ENCODE assay signal across 8 cellular contexts in the genomic region with DNA sequence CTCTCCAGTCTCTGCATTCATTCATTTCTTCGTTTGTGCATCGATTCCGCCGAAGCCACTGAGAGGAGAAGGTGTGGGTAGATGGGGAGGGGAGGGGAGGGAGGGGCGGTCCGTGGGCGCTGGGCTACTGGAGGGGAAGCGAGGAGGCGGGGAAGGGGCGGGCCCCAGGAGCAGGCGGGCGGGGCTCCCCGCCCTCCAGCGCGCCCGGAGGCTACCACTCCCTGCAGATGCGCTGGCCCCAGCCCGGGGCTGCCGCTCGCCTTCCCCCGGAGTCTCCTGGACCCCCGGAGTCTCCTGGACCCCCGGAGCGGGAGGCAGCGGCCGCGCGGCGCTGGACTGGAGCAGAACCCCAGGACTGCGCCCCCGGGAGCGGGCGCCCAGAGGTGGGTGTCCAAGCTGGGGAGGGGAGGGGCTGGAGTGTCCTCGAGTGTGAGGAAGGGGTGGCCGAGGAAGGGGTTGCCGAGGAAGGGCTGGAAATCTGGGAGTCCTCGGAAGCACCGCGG.
DNase-seq lines count a peak whose midpoint lies in the region; ATAC-seq and TF ChIP-seq lines count a peak whose summit lies in the region.

No MANE protein-coding gene starts in this region.

- H3K9me3 ChIP-seq in mesodermal cell (ENCODE audit: control insufficient read depth, low read length) = no peaks in the 10 kb centered on the region

- peaks cover 34% of the 10 kb centered on the region for H3K27me3 Mint-ChIP-seq in activated CD8-positive, alpha-beta T cell treated with anti-CD3 and anti-CD28 coated beads for 36 hours
- peaks cover 33 to 37% of the 10 kb centered on the region in 2 donors for H3K27me3 Mint-ChIP-seq in effector memory CD8-positive, alpha-beta T cell

- H3K4me3 ChIP-seq in mesodermal cell (ENCODE audit: extremely low read depth, insufficient read depth, low read length, poor library complexity, severe bottlenecking) = peak overlapping the region; percentile 90

- in situ Hi-C loops in ACHN (cut with HindIII; ENCODE audit: low pct_ligation_motif_present, low pct_unique_long_range_greater_than_20kb, low sequenced_read_pairs) = no loop called here

- H3K36me3 Mint-ChIP-seq in activated CD8-positive, alpha-beta T cell treated with anti-CD3 and anti-CD28 coated beads for 36 hours (ENCODE audit: low read depth) = no peaks in the 10 kb centered on the region
- H3K36me3 Mint-ChIP-seq in effector memory CD8-positive, alpha-beta T cell (ENCODE audit: insufficient read depth) = peaks cover 8% of the 10 kb centered on the region

- peaks cover 26% of the 10 kb centered on the region for H3K4me1 Mint-ChIP-seq in activated CD8-positive, alpha-beta T cell treated with anti-CD3 and anti-CD28 coated beads for 36 hours (ENCODE audit: low read depth)
- peaks cover 19 to 24% of the 10 kb centered on the region in 2 donors for H3K4me1 Mint-ChIP-seq in effector memory CD8-positive, alpha-beta T cell (ENCODE audit: low read depth in 2 of 2)

- H3K9me3 Mint-ChIP-seq in activated CD8-positive, alpha-beta T cell treated with anti-CD3 and anti-CD28 coated beads for 36 hours = peaks cover 2% of the 10 kb centered on the region
- no peaks in the 10 kb centered on the region for H3K9me3 Mint-ChIP-seq in effector memory CD8-positive, alpha-beta T cell

- peak overlapping the region; percentile 76 for H3K4me3 Mint-ChIP-seq in activated CD8-positive, alpha-beta T cell treated with anti-CD3 and anti-CD28 coated beads for 36 hours
- peak overlapping the region; percentile 84 to 85 for H3K4me3 Mint-ChIP-seq in effector memory CD8-positive, alpha-beta T cell

- ATAC-seq in GM18867 (IDR thresholded peaks at IDR 0.05; ENCODE audit: unreplicated experiment) (peak; percentile 79), HG03066 (IDR thresholded peaks at IDR 0.05; ENCODE audit: low read depth, unreplicated experiment) (peak; percentile 70)
- ATAC-seq in activated CD8-positive, alpha-beta T cell treated with anti-CD3 and anti-CD28 coated beads for 36 hours = peak; percentile 93
- peak; percentile 91 for ATAC-seq in effector memory CD8-positive, alpha-beta T cell (replicated peaks)

- CTCF ChIA-PET in activated CD8-positive, alpha-beta T cell treated with anti-CD3 and anti-CD28 coated beads for 36 hours (lab: Charles Lee) = interaction anchor here (1.9 kb wide), 1 partner anchor 9 kb away, joined by 6 read pairs; no protein-coding TSS in a partner anchor

- 0% methylated on average over 15 to 19 of the region's 39 CpGs for WGBS in mesodermal cell (ENCODE audit: insufficient coverage in 2 of 2), 2 experiments

- POLR2A ChIA-PET in activated CD8-positive, alpha-beta T cell treated with anti-CD3 and anti-CD28 coated beads for 36 hours (lab: Charles Lee) = no interaction called here

- DNase-seq in ACHN = peak; percentile 80
- DNase-seq in NCI-H748 (lab: John Stamatoyannopoulos, UW; ENCODE audit: unreplicated experiment) = peak; percentile 88
- peak; percentile 79 for DNase-seq in activated CD8-positive, alpha-beta T cell treated with anti-CD3 and anti-CD28 coated beads for 36 hours
- DNase-seq in effector memory CD8-positive, alpha-beta T cell = peak; percentile 38 to 59 (median 40)
- peak; percentile 58 to 73 for DNase-seq in stimulated activated CD8-positive, alpha-beta memory T cell treated with anti-CD3 and anti-CD28 coated beads, Interleukin-15, amount 100 ng/mL, for 48 hours (ENCODE audit: low read depth in 2 of 2)

- intact Hi-C loops in activated CD8-positive, alpha-beta T cell treated with anti-CD3 and anti-CD28 coated beads for 36 hours (cut with micrococcal nuclease) = no loop called here

- no peak for TF ChIP-seq CTCF in activated CD8-positive, alpha-beta T cell treated with anti-CD3 and anti-CD28 coated beads for 36 hours (IDR thresholded peaks at IDR 0.05)

- peaks cover 2% of the 10 kb centered on the region for H3K36me3 ChIP-seq in mesodermal cell (ENCODE audit: control insufficient read depth, insufficient read depth, low read length)

- H3K27ac ChIP-seq in mesodermal cell (ENCODE audit: low read depth, low read length, severe bottlenecking) = no peak overlapping the region

- H3K27ac Mint-ChIP-seq in activated CD8-positive, alpha-beta T cell treated with anti-CD3 and anti-CD28 coated beads for 36 hours = peak overlapping the region; percentile 8
- peak overlapping the region in 1 of 2 donors; percentile 59 for H3K27ac Mint-ChIP-seq in effector memory CD8-positive, alpha-beta T cell

- H3K4me1 ChIP-seq in mesodermal cell (ENCODE audit: control insufficient read depth, insufficient read depth, low read length, poor library complexity, severe bottlenecking) = peaks cover 7% of the 10 kb centered on the region
